ENCODE assay signal across 11 cellular contexts in genomic region chr2:147663964-147664363, GRCh38.
DNase-seq lines count a peak whose midpoint lies in the region; ATAC-seq and TF ChIP-seq lines count a peak whose summit lies in the region.
"Had no signal": no experiment of that assay in that cellular context is flagged by ENCODE, and none has a peak within 500 bp of the region (broad histone marks: within the 10 kb centered on the region; RNA-seq: fewer than 3 reads in every experiment).

No MANE protein-coding gene starts in this region.

- H3K4ac ChIP-seq in neuronal stem cell (ENCODE audit: low read length), result no peak overlapping the region

- TF ChIP-seq POLR2A in tibial nerve (IDR thresholded peaks at IDR 0.05), result no peak

- no peaks in the 10 kb centered on the region for H3K36me3 ChIP-seq in OCI-LY3 (replicated peaks; ENCODE audit: low read depth, low read length)
- no peaks in the 10 kb centered on the region for H3K36me3 ChIP-seq in neuronal stem cell (replicated peaks in 1 of 2; ENCODE audit: control insufficient read depth in 2 of 2, insufficient read depth in 2 of 2, low read length in 2 of 2)
- no peaks in the 10 kb centered on the region for H3K36me3 ChIP-seq in tibial nerve

- no peaks in the 10 kb centered on the region for H3K9me3 Mint-ChIP-seq in activated CD8-positive, alpha-beta memory T cell treated with anti-CD3 and anti-CD28 coated beads, Interleukin-2, amount 10 ng/mL, durations not matched to agents 7 days and 5 days (ENCODE audit: low read depth)

- peaks cover 15% of the 10 kb centered on the region for H3K4me1 Mint-ChIP-seq in activated CD8-positive, alpha-beta memory T cell treated with anti-CD3 and anti-CD28 coated beads, Interleukin-2, amount 10 ng/mL, durations not matched to agents 7 days and 5 days

- H3K4me2 ChIP-seq in OCI-LY3 (ENCODE audit: low read length) (peak overlapping the region; percentile 56), neuronal stem cell (ENCODE audit: insufficient read depth, low read length, poor library complexity, severe bottlenecking) (no peak overlapping the region)

- no peak overlapping the region for H2BK15ac ChIP-seq in neuronal stem cell (ENCODE audit: low read length)

- H3K27me3 Mint-ChIP-seq in activated CD8-positive, alpha-beta memory T cell treated with anti-CD3 and anti-CD28 coated beads, Interleukin-2, amount 10 ng/mL, durations not matched to agents 7 days and 5 days, result no peaks in the 10 kb centered on the region

- no peaks in the 10 kb centered on the region for H3K79me1 ChIP-seq in neuronal stem cell (ENCODE audit: low read depth, low read length)

- H3K27ac Mint-ChIP-seq in activated CD8-positive, alpha-beta memory T cell treated with anti-CD3 and anti-CD28 coated beads, Interleukin-2, amount 10 ng/mL, durations not matched to agents 7 days and 5 days, result peak overlapping the region; percentile 69

- no peak overlapping the region for H3K14ac ChIP-seq in neuronal stem cell (ENCODE audit: low read length)

- no peak overlapping the region for H2AK5ac ChIP-seq in neuronal stem cell (ENCODE audit: low read depth, low read length)

- H3K27me3 ChIP-seq in OCI-LY3 (ENCODE audit: low read depth, low read length), result no peaks in the 10 kb centered on the region
- H3K27me3 ChIP-seq in neuronal stem cell (ENCODE audit: control insufficient read depth in 3 of 3, insufficient read depth in 3 of 3, low read depth in 1 of 3, low read length in 3 of 3), result no peaks in the 10 kb centered on the region
- no peaks in the 10 kb centered on the region for H3K27me3 ChIP-seq in tibial nerve

- CTCF ChIA-PET in activated CD8-positive, alpha-beta memory T cell treated with anti-CD3 and anti-CD28 coated beads, Interleukin-2, amount 10 ng/mL, durations not matched to agents 7 days and 5 days (lab: Charles Lee), result no interaction called here

- no peak overlapping the region for H2BK120ac ChIP-seq in neuronal stem cell (ENCODE audit: low read depth, low read length)

- H3K79me2 ChIP-seq in OCI-LY3 (ENCODE audit: low read length), result no peaks in the 10 kb centered on the region

- H2BK12ac ChIP-seq in neuronal stem cell (ENCODE audit: low read length), result no peak overlapping the region

- no peaks in the 10 kb centered on the region for H4K20me1 ChIP-seq in OCI-LY3 (ENCODE audit: insufficient read depth, low read length)

- H4K8ac ChIP-seq in neuronal stem cell (ENCODE audit: low read depth, low read length), result no peak overlapping the region

- no peaks in the 10 kb centered on the region for H3K36me3 Mint-ChIP-seq in activated CD8-positive, alpha-beta memory T cell treated with anti-CD3 and anti-CD28 coated beads, Interleukin-2, amount 10 ng/mL, durations not matched to agents 7 days and 5 days

- peak overlapping the region; percentile 61; the same call in 1 of the 2 replicates for H2AFZ ChIP-seq in OCI-LY3 (ENCODE audit: low read depth, low read length)
- H2AFZ ChIP-seq in neuronal stem cell (ENCODE audit: low read length), result peak overlapping the region; percentile 18

- no peak overlapping the region for H3K18ac ChIP-seq in neuronal stem cell (ENCODE audit: low read length)

- no peak overlapping the region for H3K27ac ChIP-seq in OCI-LY3 (ENCODE audit: low read length)
- H3K27ac ChIP-seq in neuronal stem cell (replicated peaks; ENCODE audit: low read length), result no peak overlapping the region
- H3K27ac ChIP-seq in tibial nerve, result no peak overlapping the region

- ATAC-seq in activated CD8-positive, alpha-beta memory T cell treated with anti-CD3 and anti-CD28 coated beads, Interleukin-2, amount 10 ng/mL, durations not matched to agents 7 days and 5 days, result peak; percentile 51
- peak; percentile 26 for ATAC-seq in GM21723 (IDR thresholded peaks at IDR 0.05; ENCODE audit: unreplicated experiment)

- TF ChIP-seq CTCF in OCI-LY3 (IDR thresholded peaks at IDR 0.05; ENCODE audit: low read depth, low read length), result no peak
- no peak for TF ChIP-seq CTCF in tibial nerve (IDR thresholded peaks at IDR 0.05)

- H3K4me3 ChIP-seq in OCI-LY3 (ENCODE audit: low read length) (peak overlapping the region; percentile 29; the same call in 1 of the 2 replicates), neuronal stem cell (ENCODE audit: low read length in 2 of 2) (no peak overlapping the region), tibial nerve (no peak overlapping the region)

- TF ChIP-seq EP300 in tibial nerve (IDR thresholded peaks at IDR 0.05), result no peak

- WGBS in neuronal stem cell (ENCODE audit: extremely low coverage in 2 of 2, insufficient read length in 2 of 2, insufficient replicate concordance in 1 of 2), 2 donors, result no CpG with 5 or more reads among the region's 2 CpGs
- WGBS in tibial nerve, 2 donors, result 65 to 67% methylated on average over 2 of the region's 2 CpGs

- H3K4me1 ChIP-seq in OCI-LY3 (ENCODE audit: low read length), result peaks cover 19% of the 10 kb centered on the region
- H3K4me1 ChIP-seq in neuronal stem cell (ENCODE audit: control insufficient read depth in 2 of 2, insufficient read depth in 1 of 2, low read depth in 1 of 2, low read length in 2 of 2), result no peaks in the 10 kb centered on the region
- H3K4me1 ChIP-seq in tibial nerve, result no peaks in the 10 kb centered on the region

- H3K9ac ChIP-seq in OCI-LY3 (ENCODE audit: low read length) (no peak overlapping the region), neuronal stem cell (ENCODE audit: low read depth, low read length, poor library complexity) (no peak overlapping the region)

- peak overlapping the region; percentile 49 for H3K4me3 Mint-ChIP-seq in activated CD8-positive, alpha-beta memory T cell treated with anti-CD3 and anti-CD28 coated beads, Interleukin-2, amount 10 ng/mL, durations not matched to agents 7 days and 5 days

- H3K23ac ChIP-seq in neuronal stem cell (ENCODE audit: low read depth, low read length, poor library complexity), result no peak overlapping the region

- H4K91ac ChIP-seq in neuronal stem cell (ENCODE audit: low read depth, low read length, poor library complexity), result no peak overlapping the region

- no peak overlapping the region for H2BK5ac ChIP-seq in neuronal stem cell (ENCODE audit: low read length)

- no peak for DNase-seq in activated CD8-positive, alpha-beta memory T cell treated with anti-CD3 and anti-CD28 coated beads, Interleukin-2, amount 10 ng/mL, durations not matched to agents 7 days and 5 days
- DNase-seq in activated CD8-positive, alpha-beta memory T cell treated with anti-CD3 and anti-CD28 coated beads for 24 hours, result no peak
- no peak for DNase-seq in neuronal stem cell (ENCODE audit: low spot score)
- DNase-seq in SIG-M5 (lab: John Stamatoyannopoulos, UW), result no peak
- no peak for DNase-seq in tibial nerve (ENCODE audit: low spot score in 2 of 2)
- DNase-seq in superior temporal gyrus (ENCODE audit: extremely low spot score), result no peak
- DNase-seq: Kasumi-1, NCI-H446, SHP77 had no signal

- H3K9me3 ChIP-seq in OCI-LY3 (ENCODE audit: insufficient read depth, low read length), result no peaks in the 10 kb centered on the region
- no peaks in the 10 kb centered on the region for H3K9me3 ChIP-seq in neuronal stem cell (replicated peaks in 1 of 2; ENCODE audit: control insufficient read depth in 2 of 2, insufficient read depth in 1 of 2, low read depth in 1 of 2, low read length in 2 of 2)
- no peaks in the 10 kb centered on the region for H3K9me3 ChIP-seq in tibial nerve
